Comparison of ENCODE assay signal across 20 cellular contexts in the genomic region with DNA sequence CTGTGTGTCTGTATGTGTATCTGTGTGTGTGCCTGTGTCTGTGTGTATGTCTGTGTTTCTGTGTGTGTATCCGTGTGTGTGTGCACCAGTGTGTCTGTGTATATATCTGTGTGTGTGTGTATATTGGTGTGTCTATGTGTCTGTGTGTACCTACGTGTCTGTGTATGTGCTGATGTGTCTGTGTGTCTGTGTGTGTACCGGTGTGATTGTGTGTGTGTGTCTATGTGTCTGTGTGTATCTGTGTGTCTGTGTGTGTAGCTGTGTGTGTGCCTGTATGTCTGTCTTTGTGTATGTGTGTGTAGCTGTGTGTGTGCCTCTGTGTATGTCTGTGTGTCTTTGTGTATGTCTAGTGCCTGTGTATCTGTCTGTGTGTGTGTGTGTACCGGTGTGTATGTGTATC. TPM values are rescaled to one million over a fixed set of nuclear protein-coding genes. Genes with fewer than 3 reads are reported as not detected.
DNase-seq lines count a peak whose midpoint lies in the region; ATAC-seq, FAIRE-seq and TF ChIP-seq lines count a peak whose summit lies in the region.
"Had no signal": no experiment of that assay in that cellular context is flagged by ENCODE, and none has a peak within 500 bp of the region (broad histone marks: within the 10 kb centered on the region; RNA-seq: fewer than 3 reads in every experiment).

No MANE protein-coding gene starts in this region.

- H3K27me3 ChIP-seq in GM12878 (replicated peaks in 1 of 2; ENCODE audit: control insufficient read depth in 2 of 2, insufficient read depth in 2 of 2, low read length in 1 of 2) = no peaks in the 10 kb centered on the region; a peak in 1 of 4 replicates
- H3K27me3 ChIP-seq in mesenchymal stem cell (ENCODE audit: control insufficient read depth in 1 of 2, insufficient read depth in 1 of 2, low read length in 2 of 2) = peaks cover 6 to 46% of the 10 kb centered on the region in 2 experiments
- H3K27me3 ChIP-seq in MG63 = no peaks in the 10 kb centered on the region

- RAD21 ChIA-PET in GM12878 (lab: Charles Lee; ENCODE audit: unreplicated experiment) = no interaction called here

- no peak overlapping the region for H2BK12ac ChIP-seq in mesenchymal stem cell (ENCODE audit: low read length in 2 of 2)

- intact Hi-C loops in GM12878 (cut with micrococcal nuclease; ENCODE audit: unreplicated experiment) = no loop called here

- SMC1A ChIA-PET in GM12878 (lab: Charles Lee; ENCODE audit: uncharacterized antibody, unreplicated experiment) = no interaction called here

- H3K4me1 Mint-ChIP-seq in stimulated activated effector memory CD8-positive, alpha-beta T cell treated with anti-CD3 and anti-CD28 coated beads, Interleukin-12 subunit alpha, Interleukin-12 subunit beta, amount 100 ng/mL, for 72 hours = no peaks in the 10 kb centered on the region
- no peaks in the 10 kb centered on the region for H3K4me1 Mint-ChIP-seq in osteocyte (ENCODE audit: unreplicated experiment)
- H3K4me1 Mint-ChIP-seq: B cell had no signal

- no peak overlapping the region for H4K8ac ChIP-seq in mesenchymal stem cell (ENCODE audit: low read length)

- H4K91ac ChIP-seq in mesenchymal stem cell (ENCODE audit: low read length) = peak overlapping the region; percentile 31

- H3K4me1 ChIP-seq in GM12878 (ENCODE audit: control insufficient read depth, insufficient read depth, low read length) (no peaks in the 10 kb centered on the region), mesenchymal stem cell (ENCODE audit: control insufficient read depth, insufficient read depth, low read depth, low read length) (no peaks in the 10 kb centered on the region)

- no peak for TF ChIP-seq EP300 in GM12878 (IDR thresholded peaks at IDR 0.05; ENCODE audit: borderline replicate concordance in 1 of 2, control insufficient read depth in 1 of 2, low read depth in 2 of 2, low read length in 2 of 2)

- no peak overlapping the region for H3K27ac Mint-ChIP-seq in stimulated activated effector memory CD8-positive, alpha-beta T cell treated with anti-CD3 and anti-CD28 coated beads, Interleukin-12 subunit alpha, Interleukin-12 subunit beta, amount 100 ng/mL, for 72 hours
- no peak overlapping the region for H3K27ac Mint-ChIP-seq in osteocyte (ENCODE audit: unreplicated experiment)
- H3K27ac Mint-ChIP-seq: B cell; CD4-positive, alpha-beta T cell; GM23338; H9 had no signal

- no peaks in the 10 kb centered on the region for H4K20me1 ChIP-seq in GM12878 (ENCODE audit: control insufficient read depth, insufficient read depth)

- no peak overlapping the region for H3K4me3 Mint-ChIP-seq in stimulated activated effector memory CD8-positive, alpha-beta T cell treated with anti-CD3 and anti-CD28 coated beads, Interleukin-12 subunit alpha, Interleukin-12 subunit beta, amount 100 ng/mL, for 72 hours
- no peak overlapping the region for H3K4me3 Mint-ChIP-seq in osteocyte (ENCODE audit: unreplicated experiment)
- H3K4me3 Mint-ChIP-seq: B cell; CD4-positive, alpha-beta T cell; GM23338; H9 had no signal

- H3K18ac ChIP-seq in mesenchymal stem cell (ENCODE audit: low read depth in 1 of 2, low read length in 2 of 2) = no peak overlapping the region

- CTCF ChIA-PET in GM12878 (lab: Yijun Ruan, JAX) = no interaction called here

- no peak overlapping the region for H3K9ac ChIP-seq in GM12878 (ENCODE audit: control insufficient read depth, insufficient read depth, low read length)
- no peak overlapping the region for H3K9ac ChIP-seq in mesenchymal stem cell (ENCODE audit: low read length)

- DNase-seq in GM12892 (ENCODE audit: insufficient read length) (no peak), GM12878 (ENCODE audit: low read depth, low spot score) (no peak), mesenchymal stem cell (no peak), osteocyte (ENCODE audit: extremely low spot score, unreplicated experiment) (no peak), MG63 (no peak)
- no peak for DNase-seq in stimulated activated effector memory CD8-positive, alpha-beta T cell treated with anti-CD3 and anti-CD28 coated beads, Interleukin-12 subunit alpha, Interleukin-12 subunit beta, amount 100 ng/mL, for 72 hours (ENCODE audit: low spot score in 2 of 2)
- DNase-seq: C1 segment of cervical spinal cord; Calu3; CD4-positive, alpha-beta T cell; DMS 273 treated with DMSO at 0.1 percent for 48 hours; DMS79 treated with DMSO at 0.1 percent for 48 hours; EL; H9; KBM-7 had no signal

- no peak overlapping the region for H2BK15ac ChIP-seq in mesenchymal stem cell (ENCODE audit: low read depth, poor library complexity, severe bottlenecking)

- H3K36me3 ChIP-seq in GM12878 (ENCODE audit: control insufficient read depth in 2 of 2, insufficient read depth in 2 of 2, low read length in 1 of 2) = no peaks in the 10 kb centered on the region
- no peaks in the 10 kb centered on the region for H3K36me3 ChIP-seq in mesenchymal stem cell (ENCODE audit: control insufficient read depth in 1 of 2, insufficient read depth in 2 of 2, low read depth in 1 of 2, low read length in 2 of 2)
- H3K36me3 ChIP-seq in MG63 = no peaks in the 10 kb centered on the region

- H3K4me3 ChIP-seq in GM12878 (no peak overlapping the region), mesenchymal stem cell (ENCODE audit: insufficient read depth in 1 of 2, low read depth in 1 of 2, low read length in 2 of 2) (no peak overlapping the region), MG63 (no peak overlapping the region)
- H3K4me3 ChIP-seq: GM23338 had no signal

- FAIRE-seq in GM12892 (lab: Jason Lieb, UNC) = peak; percentile 30
- FAIRE-seq in GM12878 (lab: Jason Lieb, UNC) = peak; percentile 27
- FAIRE-seq: A204.1, G401.6, GM18507 had no signal

- no peak for TF ChIP-seq RAD21 in GM12878 (IDR thresholded peaks at IDR 0.05; ENCODE audit: insufficient read depth, low read depth, low read length)

- no peak overlapping the region for H2BK5ac ChIP-seq in mesenchymal stem cell (ENCODE audit: low read depth, low read length, poor library complexity, severe bottlenecking)

- H3K79me2 ChIP-seq in GM12878 (ENCODE audit: control insufficient read depth, insufficient read depth, low read length) = no peaks in the 10 kb centered on the region

- H3K4me2 ChIP-seq in GM12878 (ENCODE audit: control insufficient read depth, insufficient read depth) (no peak overlapping the region), mesenchymal stem cell (ENCODE audit: low read length, poor library complexity, severe bottlenecking) (no peak overlapping the region)
- H3K4me2 ChIP-seq: GM23338 had no signal

- H3K9me3 Mint-ChIP-seq in stimulated activated effector memory CD8-positive, alpha-beta T cell treated with anti-CD3 and anti-CD28 coated beads, Interleukin-12 subunit alpha, Interleukin-12 subunit beta, amount 100 ng/mL, for 72 hours = no peaks in the 10 kb centered on the region
- H3K9me3 Mint-ChIP-seq in osteocyte (ENCODE audit: unreplicated experiment) = no peaks in the 10 kb centered on the region
- H3K9me3 Mint-ChIP-seq: CD4-positive, alpha-beta T cell; GM23338; H9 had no signal

- POLR2A ChIA-PET in GM12878 (lab: Charles Lee) = no interaction called here

- no peak overlapping the region for H3K4ac ChIP-seq in mesenchymal stem cell (ENCODE audit: low read depth in 1 of 2, low read length in 2 of 2)

- in situ Hi-C loops in GM12878 (cut with MboI) = no loop called here

- no peaks in the 10 kb centered on the region for H3K9me3 ChIP-seq in GM12878 (replicated peaks; ENCODE audit: control insufficient read depth, insufficient read depth, low read length)
- no peaks in the 10 kb centered on the region for H3K9me3 ChIP-seq in mesenchymal stem cell (ENCODE audit: control insufficient read depth, low read length)
- H3K9me3 ChIP-seq in MG63 = no peaks in the 10 kb centered on the region

- no TSS peak for BruUV-seq in GM12878 (replicated peaks; lab: Mats Ljungman, UMichigan)

- H3K27ac ChIP-seq in GM12878 (ENCODE audit: control insufficient read depth, insufficient read depth) (no peak overlapping the region), mesenchymal stem cell (ENCODE audit: low read length, poor library complexity, severe bottlenecking) (no peak overlapping the region)

- TF ChIP-seq POLR2A in GM12892 (IDR thresholded peaks at IDR 0.05; ENCODE audit: low read depth, low read length) = no peak
- TF ChIP-seq POLR2A in GM12878 (IDR thresholded peaks at IDR 0.05; ENCODE audit: low read depth, low read length) = no peak

- 49% methylated on average over 4 of the region's 4 CpGs for WGBS in GM12878 (ENCODE audit: insufficient coverage, insufficient replicate concordance, low lambda C conversion rate, missing lambda C conversion rate)
- 76% methylated on average over 4 of the region's 4 CpGs for WGBS in mesenchymal stem cell

- H3K23ac ChIP-seq in mesenchymal stem cell (ENCODE audit: low read length in 2 of 2) = no peak overlapping the region

- H3K14ac ChIP-seq in mesenchymal stem cell (ENCODE audit: low read length in 2 of 2) = peak overlapping the region in 1 of 2 experiments; percentile 83

- no peak for TF ChIP-seq CTCF in GM12878 (IDR thresholded peaks at IDR 0.05 in 2 of 3, conservative IDR thresholded peaks at IDR 0.05 in 1 of 3; ENCODE audit: control insufficient read depth in 2 of 3, extremely low read depth in 1 of 3, insufficient read depth in 1 of 3, low read depth in 3 of 3, low read length in 3 of 3)
- TF ChIP-seq CTCF in osteocyte (IDR thresholded peaks at IDR 0.05) = no peak

- H3K36me3 Mint-ChIP-seq in stimulated activated effector memory CD8-positive, alpha-beta T cell treated with anti-CD3 and anti-CD28 coated beads, Interleukin-12 subunit alpha, Interleukin-12 subunit beta, amount 100 ng/mL, for 72 hours = no peaks in the 10 kb centered on the region
- H3K36me3 Mint-ChIP-seq in osteocyte (ENCODE audit: unreplicated experiment) = no peaks in the 10 kb centered on the region

- no peak overlapping the region for H2BK120ac ChIP-seq in mesenchymal stem cell (ENCODE audit: low read depth, low read length)

- H2AFZ ChIP-seq in GM12878 (ENCODE audit: control insufficient read depth, low read depth, low read length) (no peak overlapping the region), mesenchymal stem cell (ENCODE audit: low read depth, low read length) (no peak overlapping the region)
- H2AFZ ChIP-seq: GM23338 had no signal

- no peaks in the 10 kb centered on the region for H3K79me1 ChIP-seq in mesenchymal stem cell (replicated peaks; ENCODE audit: low read length, poor library complexity, severe bottlenecking)

- H3K27me3 Mint-ChIP-seq in osteocyte (ENCODE audit: unreplicated experiment) = peaks cover 31% of the 10 kb centered on the region

- H2AK5ac ChIP-seq in mesenchymal stem cell (ENCODE audit: low read length, severe bottlenecking) = no peak overlapping the region

- ATAC-seq in GM12878 (no peak), GM21529 (IDR thresholded peaks at IDR 0.05; ENCODE audit: unreplicated experiment) (no peak)
- peak; percentile 19 for ATAC-seq in stimulated activated effector memory CD8-positive, alpha-beta T cell treated with anti-CD3 and anti-CD28 coated beads, Interleukin-12 subunit alpha, Interleukin-12 subunit beta, amount 100 ng/mL, for 72 hours
- ATAC-seq: GM23338 had no signal

RNA-seq across cellular contexts. Expression of a gene that starts 32.0 kb away (rescaled TPM):
- not detected for polyA plus RNA-seq in GM12892 (2012; ENCODE audit: missing spikeins)
- not detected in 2 replicates for total RNA-seq in GM12878 (2013; cell fraction: nucleolus; rRNA removed)
- total RNA-seq in GM12878 (2014; rRNA removed) = not detected in 2 replicates
- not detected in 2 replicates for total RNA-seq in GM12878 (2014; rRNA removed; fragmentation: Illumina TruSeq; extraction: Trizol)
- total RNA-seq in GM12878 (2021) = 0.08 and 0.23 TPM in 2 replicates
- polyA plus RNA-seq in GM12878 (2011; ENCODE audit: low read depth) = not detected
- not detected in 2 replicates for polyA plus RNA-seq in GM12878 (2011; rRNA removed)
- polyA plus RNA-seq in GM12878 (2011; cell fraction: cytosol; rRNA removed) = not detected in 2 replicates
- polyA plus RNA-seq in GM12878 (2011; cell fraction: nucleus; rRNA removed) = not detected in 2 replicates
- not detected in 2 replicates for polyA plus RNA-seq in GM12878 (2012)
- polyA plus RNA-seq in GM12878 (2014; fragmentation: Illumina TruSeq; extraction: Trizol) = not detected in 2 replicates
- polyA plus RNA-seq in GM12878 (2014; fragmentation: Nextera tagmentation; extraction: Ambion mirVana) = not detected
- not detected in 2 replicates for polyA plus RNA-seq in GM12878 (2014; rRNA removed)
- polyA plus RNA-seq in GM12878 (2016; fragmentation: Nextera tagmentation; extraction: Ambion mirVana) = not detected
- not detected in 2 replicates for polyA minus RNA-seq in GM12878 (2011; rRNA and poly(A)+ RNA removed)
- not detected in 2 replicates for polyA minus RNA-seq in GM12878 (2011; cell fraction: cytosol; rRNA and poly(A)+ RNA removed)
- not detected in 2 replicates for polyA minus RNA-seq in GM12878 (2011; cell fraction: nucleus; rRNA and poly(A)+ RNA removed)
- 71.3 TPM for polyA plus RNA-seq in mesenchymal stem cell (2013, experiment 1 of 2)
- polyA plus RNA-seq in mesenchymal stem cell (2013, experiment 2 of 2) = 76.6 TPM
- 26.8 and 30.0 TPM in 2 replicates for total RNA-seq in osteocyte
- 20.5 and 31.6 TPM in 2 replicates for total RNA-seq in MG63 (2014; rRNA removed; shearing (Covaris generic); ENCODE audit: low replicate concordance)

RNA-seq across cellular contexts. Expression of a gene that starts 53.9 kb away (rescaled TPM):
- 9.3 TPM for polyA plus RNA-seq in GM12892 (2012; ENCODE audit: missing spikeins)
- total RNA-seq in GM12878 (2013; cell fraction: nucleolus; rRNA removed) = 14.2 and 18.1 TPM in 2 replicates
- total RNA-seq in GM12878 (2014; rRNA removed) (14.7 and 15.6 TPM in 2 replicates), GM12878 (2014; rRNA removed; fragmentation: Illumina TruSeq; extraction: Trizol) (7.6 and 9.1 TPM in 2 replicates), GM12878 (2021) (19.6 and 21.0 TPM in 2 replicates), osteocyte (42.9 and 45.5 TPM in 2 replicates)
- polyA plus RNA-seq in GM12878 (2011; ENCODE audit: low read depth) = 8.6 TPM
- polyA plus RNA-seq in GM12878 (2011; rRNA removed) (7.7 and 15.3 TPM in 2 replicates), GM12878 (2014; fragmentation: Illumina TruSeq; extraction: Trizol) (6.9 and 12.2 TPM in 2 replicates), GM12878 (2014; fragmentation: Nextera tagmentation; extraction: Ambion mirVana) (1 to 10 TPM; 4.9 to 8.1 TPM), GM12878 (2014; rRNA removed) (16.3 and 19.1 TPM in 2 replicates), GM12878 (2016; fragmentation: Nextera tagmentation; extraction: Ambion mirVana) (10 to 100 TPM; 25.9 to 27.0 TPM)
- polyA plus RNA-seq in GM12878 (2011; cell fraction: cytosol; rRNA removed) = 20.4 TPM in 2 replicates
- 10.5 and 11.2 TPM in 2 replicates for polyA plus RNA-seq in GM12878 (2011; cell fraction: nucleus; rRNA removed)
- polyA plus RNA-seq in GM12878 (2012) = 12.7 and 14.5 TPM in 2 replicates
- 11.8 and 19.4 TPM in 2 replicates for polyA minus RNA-seq in GM12878 (2011; rRNA and poly(A)+ RNA removed)
- polyA minus RNA-seq in GM12878 (2011; cell fraction: cytosol; rRNA and poly(A)+ RNA removed) = 5.2 and 6.3 TPM in 2 replicates
- 6.8 and 12.2 TPM in 2 replicates for polyA minus RNA-seq in GM12878 (2011; cell fraction: nucleus; rRNA and poly(A)+ RNA removed)
- 17.9 TPM for polyA plus RNA-seq in mesenchymal stem cell (2013, experiment 1 of 2)
- polyA plus RNA-seq in mesenchymal stem cell (2013, experiment 2 of 2) = 18.4 TPM
- total RNA-seq in MG63 (2014; rRNA removed; shearing (Covaris generic); ENCODE audit: low replicate concordance) = 12.1 and 14.3 TPM in 2 replicates

Comparison
In these comparisons a context has a peak if more than half of its experiments do, and no peak if none do; other contexts are left out.
1. RNA of a gene that starts 32.0 kb away (total RNA-seq): 20.5 to 31.6 TPM in MG63 and 26.8 to 30.0 TPM in osteocyte; 0.08 to 0.23 TPM in GM12878; every median in the first group is over 10 times any median in the second.